ENCODE assay signal across 17 cellular contexts in genomic region chr17:29649359-29649758, GRCh38. TPM values are rescaled to one million over a fixed set of nuclear protein-coding genes. Genes with fewer than 3 reads are reported as not detected.
DNase-seq lines count a peak whose midpoint lies in the region; ATAC-seq and TF ChIP-seq lines count a peak whose summit lies in the region.
"Had no signal": no experiment of that assay in that cellular context is flagged by ENCODE, and none has a peak within 500 bp of the region (broad histone marks: within the 10 kb centered on the region; RNA-seq: fewer than 3 reads in every experiment).

No MANE protein-coding gene starts in this region.

- no peak overlapping the region for H3K9ac ChIP-seq in BLaER1 treated with 17β-estradiol and CSF1 and Interleukin-3, amounts not matched to agents 10 nM and 100 nM

- H3K4me2 ChIP-seq in BLaER1 treated with 17β-estradiol and CSF1 and Interleukin-3, amounts not matched to agents 10 nM and 100 nM: peak overlapping the region in 1 of 11 experiments; percentile 10; a peak in 1 of 22 replicates
- H3K4me2 ChIP-seq: PC-9 had no signal

- peak overlapping the region in 7 of 11 experiments; percentile 7 to 54 (median 22); a peak in 7 of 22 replicates for H3K27ac ChIP-seq in BLaER1 treated with 17β-estradiol and CSF1 and Interleukin-3, amounts not matched to agents 10 nM and 100 nM
- peak overlapping the region; percentile 97 to 100 (median 98) for H3K27ac ChIP-seq in gastrocnemius medialis
- H3K27ac ChIP-seq: PC-9 had no signal

- no peaks in the 10 kb centered on the region for H3K27me3 ChIP-seq in BLaER1 treated with 17β-estradiol and CSF1 and Interleukin-3, amounts not matched to agents 10 nM and 100 nM
- no peaks in the 10 kb centered on the region for H3K27me3 ChIP-seq in gastrocnemius medialis

- peaks cover 75 to 100% (median 98%) of the 10 kb centered on the region in 11 experiments for H3K36me3 ChIP-seq in BLaER1 treated with 17β-estradiol and CSF1 and Interleukin-3, amounts not matched to agents 10 nM and 100 nM
- peaks cover 0 to 74% of the 10 kb centered on the region in 2 donors for H3K36me3 ChIP-seq in gastrocnemius medialis

- intact Hi-C loops in gastrocnemius medialis (cut with DNase I; ENCODE audit: low total_unique reads): no loop called here

- no peaks in the 10 kb centered on the region for H3K9me3 ChIP-seq in BLaER1 treated with 17β-estradiol and CSF1 and Interleukin-3, amounts not matched to agents 10 nM and 100 nM (replicated peaks in 1 of 11)
- H3K9me3 ChIP-seq in gastrocnemius medialis: no peaks in the 10 kb centered on the region

- H3K4me3 Mint-ChIP-seq in IgD-negative memory B cell: no peak overlapping the region
- H3K4me3 Mint-ChIP-seq in activated naive CD8-positive, alpha-beta T cell treated with anti-CD3 and anti-CD28 coated beads, Interleukin-2, amount 50 U/mL, for 24 hours: no peak overlapping the region
- H3K4me3 Mint-ChIP-seq: CD4-positive, CD25-positive, alpha-beta regulatory T cell had no signal

- no peak for DNase-seq in activated naive CD8-positive, alpha-beta T cell treated with anti-CD3 and anti-CD28 coated beads, Interleukin-2, amount 50 U/mL, for 24 hours
- DNase-seq in gastrocnemius medialis (no peak), superior temporal gyrus (ENCODE audit: extremely low spot score) (no peak), NCI-H774 (lab: John Stamatoyannopoulos, UW) (no peak)
- no peak for DNase-seq in activated CD4-positive, alpha-beta T cell treated with anti-CD3 and anti-CD28 coated beads for 4 hours
- DNase-seq: ACHN; Calu3; CD4-positive, CD25-positive, alpha-beta regulatory T cell; DND-41; NCI-H187 treated with DMSO at 0.1 percent for 48 hours; NCI-H345; NCI-H526 treated with DMSO at 0.1 percent for 48 hours; PC-9 had no signal

- H3K9me3 Mint-ChIP-seq in IgD-negative memory B cell: no peaks in the 10 kb centered on the region
- H3K9me3 Mint-ChIP-seq in activated naive CD8-positive, alpha-beta T cell treated with anti-CD3 and anti-CD28 coated beads, Interleukin-2, amount 50 U/mL, for 24 hours: no peaks in the 10 kb centered on the region
- H3K9me3 Mint-ChIP-seq: CD4-positive, CD25-positive, alpha-beta regulatory T cell had no signal

- in situ Hi-C loops in gastrocnemius medialis (cut with MboI; ENCODE audit: low sequenced_read_pairs in 4 of 4): loop anchor here (10.0 kb wide), 4 partner anchors 65 to 125 kb away; no protein-coding TSS in a partner anchor

- H3K27ac Mint-ChIP-seq in IgD-negative memory B cell: peak overlapping the region in 2 of 3 donors; percentile 26 to 59
- H3K27ac Mint-ChIP-seq in activated naive CD8-positive, alpha-beta T cell treated with anti-CD3 and anti-CD28 coated beads, Interleukin-2, amount 50 U/mL, for 24 hours: peak overlapping the region; percentile 19

- H3K4me1 Mint-ChIP-seq in IgD-negative memory B cell: no peaks in the 10 kb centered on the region
- peaks cover 20% of the 10 kb centered on the region for H3K4me1 Mint-ChIP-seq in activated naive CD8-positive, alpha-beta T cell treated with anti-CD3 and anti-CD28 coated beads, Interleukin-2, amount 50 U/mL, for 24 hours

- no peaks in the 10 kb centered on the region for H3K27me3 Mint-ChIP-seq in IgD-negative memory B cell
- no peaks in the 10 kb centered on the region for H3K27me3 Mint-ChIP-seq in activated naive CD8-positive, alpha-beta T cell treated with anti-CD3 and anti-CD28 coated beads, Interleukin-2, amount 50 U/mL, for 24 hours
- H3K27me3 Mint-ChIP-seq: CD4-positive, CD25-positive, alpha-beta regulatory T cell had no signal

- TF ChIP-seq CTCF in gastrocnemius medialis (IDR thresholded peaks at IDR 0.05 in 4 of 5, conservative IDR thresholded peaks at IDR 0.05 in 1 of 5): no peak

- ATAC-seq in activated naive CD8-positive, alpha-beta T cell treated with anti-CD3 and anti-CD28 coated beads, Interleukin-2, amount 50 U/mL, for 24 hours: no peak
- no peak for ATAC-seq in gastrocnemius medialis
- ATAC-seq in HG03196 (IDR thresholded peaks at IDR 0.05; ENCODE audit: unreplicated experiment): no peak
- ATAC-seq: HCT116 had no signal

- H3K4me1 ChIP-seq in BLaER1 treated with 17β-estradiol and CSF1 and Interleukin-3, amounts not matched to agents 10 nM and 100 nM: peaks cover 18 to 98% (median 37%) of the 10 kb centered on the region in 10 experiments
- H3K4me1 ChIP-seq in gastrocnemius medialis: peaks cover 25 to 32% of the 10 kb centered on the region in 2 donors

- no peak overlapping the region for H3K4me3 ChIP-seq in BLaER1 treated with 17β-estradiol and CSF1 and Interleukin-3, amounts not matched to agents 10 nM and 100 nM
- H3K4me3 ChIP-seq in gastrocnemius medialis: no peak overlapping the region
- H3K4me3 ChIP-seq: PC-9 had no signal

- H3K36me3 Mint-ChIP-seq in IgD-negative memory B cell: no peaks in the 10 kb centered on the region
- H3K36me3 Mint-ChIP-seq in activated naive CD8-positive, alpha-beta T cell treated with anti-CD3 and anti-CD28 coated beads, Interleukin-2, amount 50 U/mL, for 24 hours (ENCODE audit: low read depth): peaks cover 25% of the 10 kb centered on the region

- peaks cover 0 to 11% (median 0%) of the 10 kb centered on the region in 11 experiments; a peak in 2 of 22 replicates for H4K20me1 ChIP-seq in BLaER1 treated with 17β-estradiol and CSF1 and Interleukin-3, amounts not matched to agents 10 nM and 100 nM

- TF ChIP-seq POLR2A in gastrocnemius medialis (IDR thresholded peaks at IDR 0.05): no peak

RNA-seq across cellular contexts. Expression of gene CORO6, which starts 26.6 kb away (rescaled TPM):
- not detected for polyA plus RNA-seq in IgD-negative memory B cell
- total RNA-seq in gastrocnemius medialis: 100 to 1,000 TPM; 409 to 694 (median 563) TPM

RNA-seq across cellular contexts. Expression of gene ANKRD13B, which starts 56.4 kb away (rescaled TPM):
- polyA plus RNA-seq in IgD-negative memory B cell: not detected
- 10 to 100 TPM in 1 of 4 donors, 1 to 10 TPM in 3; 8.2 to 11.5 (median 9.2) TPM for total RNA-seq in gastrocnemius medialis

RNA-seq across cellular contexts. Expression of gene GIT1, which starts 59.9 kb away (rescaled TPM):
- 8.6 TPM for polyA plus RNA-seq in IgD-negative memory B cell
- 10 to 100 TPM; 30.2 to 62.2 (median 41.1) TPM for total RNA-seq in gastrocnemius medialis
